14 cellular contexts compared by ENCODE assay signal in the genomic region with DNA sequence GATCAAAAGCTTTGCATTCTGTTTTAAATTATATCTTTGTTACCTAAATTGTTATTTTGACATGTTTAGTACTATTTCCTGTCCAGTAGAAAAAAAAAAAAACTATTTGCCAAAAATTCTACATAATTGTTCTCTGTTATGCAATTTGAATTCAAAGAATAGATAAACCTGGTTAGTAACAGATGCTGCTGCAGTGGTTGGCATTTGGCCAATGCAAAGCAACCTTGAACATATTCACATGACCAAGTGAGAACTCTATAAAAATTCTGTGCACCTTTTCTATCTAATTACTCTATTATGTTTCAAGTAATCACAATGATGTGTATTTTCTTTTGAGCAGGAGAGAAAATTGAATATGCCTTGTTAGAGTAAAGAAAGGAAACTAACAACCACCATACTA.
DNase-seq lines count a peak whose midpoint lies in the region; ATAC-seq, FAIRE-seq and TF ChIP-seq lines count a peak whose summit lies in the region.
"Had no signal": no experiment of that assay in that cellular context is flagged by ENCODE, and none has a peak within 500 bp of the region (broad histone marks: within the 10 kb centered on the region; RNA-seq: fewer than 3 reads in every experiment).

No MANE protein-coding gene starts in this region.

- in situ Hi-C loops in HAP-1 (cut with MboI; ENCODE audit: low sequenced_read_pairs): no loop called here

- no peak for FAIRE-seq in frontal cortex (lab: Jason Lieb, UNC)

- H3K79me2 ChIP-seq in Karpas-422 (ENCODE audit: low read length): no peaks in the 10 kb centered on the region

- H3K36me3 ChIP-seq in HAP-1 (replicated peaks): no peaks in the 10 kb centered on the region
- H3K36me3 ChIP-seq in Karpas-422 (ENCODE audit: insufficient read depth, low read length): no peaks in the 10 kb centered on the region

- no peaks in the 10 kb centered on the region for H3K27me3 Mint-ChIP-seq in brain

- no peak overlapping the region for H3K4me2 ChIP-seq in Karpas-422 (ENCODE audit: low read depth, low read length, poor library complexity, severe bottlenecking)

- H3K9me3 ChIP-seq in HAP-1: no peaks in the 10 kb centered on the region
- peaks cover 3% of the 10 kb centered on the region; the same call in 1 of the 2 replicates for H3K9me3 ChIP-seq in Karpas-422 (ENCODE audit: low read length)

- H4K20me1 ChIP-seq in Karpas-422 (ENCODE audit: insufficient read depth, low read depth, low read length): no peaks in the 10 kb centered on the region

- H3K4me1 ChIP-seq in HAP-1: peaks cover 4% of the 10 kb centered on the region
- H3K4me1 ChIP-seq in Karpas-422 (ENCODE audit: low read length): peaks cover 7% of the 10 kb centered on the region

- no peak overlapping the region for H3K4me3 ChIP-seq in HAP-1
- no peak overlapping the region for H3K4me3 ChIP-seq in Karpas-422 (ENCODE audit: low read length)

- peak; percentile 75 to 77 for DNase-seq in HAP-1 (ENCODE audit: low spot score in 2 of 2)
- peak; percentile 44 for DNase-seq in Karpas-422
- DNase-seq in NCI-H2171 (lab: John Stamatoyannopoulos, UW): peak; percentile 3
- no peak for DNase-seq in frontal cortex (ENCODE audit: low spot score in 2 of 2)
- no peak for DNase-seq in stimulated activated CD4-positive, alpha-beta T cell treated with anti-CD3 and anti-CD28 coated beads, Interleukin-2, amount 100 ng/mL, for 48 hours
- DNase-seq: COR-L47, DMS79, H7, IMR-90, Kasumi-1, NCI-H146, NCI-H774 had no signal

- ATAC-seq in HG03045 (IDR thresholded peaks at IDR 0.05; ENCODE audit: unreplicated experiment): no peak

- H3K27me3 ChIP-seq in HAP-1 (ENCODE audit: low read depth): no peaks in the 10 kb centered on the region
- H3K27me3 ChIP-seq in Karpas-422 (ENCODE audit: low read length): no peaks in the 10 kb centered on the region

- H3K9ac ChIP-seq in Karpas-422 (ENCODE audit: low read length): no peak overlapping the region

- no peak overlapping the region for H3K4me3 Mint-ChIP-seq in brain

- TF ChIP-seq CTCF in brain (conservative IDR thresholded peaks at IDR 0.05): no peak

- H2AFZ ChIP-seq in Karpas-422 (ENCODE audit: low read length): no peak overlapping the region

- H3K4me1 Mint-ChIP-seq in brain: peaks cover 12% of the 10 kb centered on the region

- H3K36me3 Mint-ChIP-seq in brain: no peaks in the 10 kb centered on the region

- peak overlapping the region in 4 of 5 experiments; percentile 5 to 52 (median 12) for H3K27ac Mint-ChIP-seq in brain

- H3K9me2 ChIP-seq in Karpas-422 (replicated peaks; ENCODE audit: insufficient read depth, low read length): peaks cover 4% of the 10 kb centered on the region; the same call in 1 of the 2 replicates

- H3K9me3 Mint-ChIP-seq in brain: peaks cover 0 to 16% (median 3%) of the 10 kb centered on the region in 5 experiments

- no peak overlapping the region for H3K27ac ChIP-seq in Karpas-422 (ENCODE audit: low read length)

Comparison
In these comparisons a context has a peak if more than half of its experiments do, and no peak if none do; other contexts are left out.
1. DNase-seq: peak in HAP-1 (2 of 2), Karpas-422 (single experiment) and NCI-H2171 (single experiment); none in frontal cortex (0 of 2) and stimulated activated CD4-positive, alpha-beta T cell treated with anti-CD3 and anti-CD28 coated beads, Interleukin-2, amount 100 ng/mL, for 48 hours (0 of 2).